In the genomic region with DNA sequence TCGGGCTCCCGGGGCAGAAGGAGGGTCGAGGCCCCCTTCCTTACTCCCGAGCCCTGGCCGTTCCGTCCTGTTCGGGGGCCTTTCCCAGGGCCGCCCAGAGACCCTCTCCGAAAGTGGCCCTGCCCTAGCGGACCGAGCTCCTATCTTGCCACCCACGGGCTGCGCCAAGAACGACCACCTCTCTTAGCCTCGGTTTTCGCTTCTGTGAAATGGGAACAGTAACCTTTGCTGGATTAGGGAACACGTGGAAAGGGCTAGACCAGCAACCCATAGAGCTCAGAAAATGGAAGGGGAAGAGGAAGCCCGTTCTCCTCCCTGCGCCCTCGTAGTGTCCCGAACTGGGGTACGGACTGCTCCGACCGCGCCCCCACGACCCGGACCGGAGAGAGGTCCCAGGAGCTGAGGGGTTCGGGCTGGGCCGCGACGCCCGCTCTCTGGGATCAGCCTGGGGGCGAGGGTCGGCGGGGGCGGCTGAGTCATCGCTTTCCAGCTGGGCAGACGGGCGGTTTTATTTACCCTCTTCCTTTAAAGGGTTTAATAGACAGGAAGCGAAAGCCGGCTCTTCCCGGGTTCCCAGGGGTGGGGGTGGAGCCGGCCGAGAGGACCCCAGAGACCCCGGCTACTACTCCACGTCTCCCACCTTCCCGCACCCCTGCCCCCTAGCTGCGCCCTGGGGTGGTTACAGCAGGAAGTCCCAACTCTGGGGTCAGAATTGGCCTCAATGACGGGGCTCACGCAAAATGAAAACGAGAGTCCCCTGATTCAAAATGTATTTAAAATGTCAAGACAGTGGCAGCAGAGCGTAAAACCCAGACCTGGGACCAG, we compare ENCODE assay signal across 8 cellular contexts. TPM values are rescaled to one million over a fixed set of nuclear protein-coding genes. Genes with fewer than 3 reads are reported as not detected.
DNase-seq lines count a peak whose midpoint lies in the region; ATAC-seq and TF ChIP-seq lines count a peak whose summit lies in the region.

No MANE protein-coding gene starts in this region.

- ATAC-seq in HG02759 (IDR thresholded peaks at IDR 0.05; ENCODE audit: unreplicated experiment) (peak; percentile 26), right lobe of liver (peak; percentile 1 to 49 (median 15))

- 8% methylated on average over 12 of the region's 53 CpGs for WGBS in right lobe of liver (ENCODE audit: insufficient coverage, low coverage, low lambda C conversion rate, missing lambda C conversion rate)

- peak overlapping the region in 4 of 5 donors; percentile 42 to 69 (median 56) for H3K9ac ChIP-seq in subcutaneous abdominal adipose tissue (ENCODE audit: low read length in 5 of 5)

- TF ChIP-seq CTCF in cardiac fibroblast (IDR thresholded peaks at IDR 0.05; ENCODE audit: low read depth, low read length) (peak; percentile 55), right lobe of liver (IDR thresholded peaks at IDR 0.05) (no peak)

- intact Hi-C loops in right lobe of liver (cut with DNase I) = no loop called here

- H3K9me3 ChIP-seq in right lobe of liver (no peaks in the 10 kb centered on the region), subcutaneous abdominal adipose tissue (ENCODE audit: control insufficient read depth in 5 of 5, low read length in 5 of 5) (no peaks in the 10 kb centered on the region)

- H3K27me3 ChIP-seq in right lobe of liver (no peaks in the 10 kb centered on the region), subcutaneous abdominal adipose tissue (ENCODE audit: control insufficient read depth in 5 of 5, insufficient read depth in 4 of 5, low read length in 5 of 5) (peaks cover 0 to 28% (median 6%) of the 10 kb centered on the region in 5 donors)

- no peak for TF ChIP-seq POLR2A in right lobe of liver (IDR thresholded peaks at IDR 0.05)

- peak overlapping the region; percentile 48 to 77 for H3K4me3 ChIP-seq in cardiac fibroblast (replicated peaks in 1 of 2; ENCODE audit: low read depth in 2 of 2, low read length in 2 of 2)
- peak overlapping the region; percentile 49 to 69 (median 54) for H3K4me3 ChIP-seq in right lobe of liver
- peak overlapping the region; percentile 57 to 67 (median 59) for H3K4me3 ChIP-seq in subcutaneous abdominal adipose tissue (ENCODE audit: low read depth in 1 of 5, low read length in 5 of 5)

- H3K27ac ChIP-seq in right lobe of liver = peak overlapping the region in 1 of 3 donors; percentile 70
- peak overlapping the region; percentile 30 for H3K27ac ChIP-seq in subcutaneous abdominal adipose tissue (ENCODE audit: low read depth, low read length)
- H3K27ac ChIP-seq in substantia nigra (ENCODE audit: low read depth, low read length, poor library complexity, severe bottlenecking) = no peak overlapping the region

- H3K36me3 ChIP-seq in right lobe of liver = no peaks in the 10 kb centered on the region
- H3K36me3 ChIP-seq in subcutaneous abdominal adipose tissue (ENCODE audit: control insufficient read depth in 5 of 5, insufficient read depth in 5 of 5, low read length in 5 of 5) = no peaks in the 10 kb centered on the region

- peak; percentile 54 for DNase-seq in DMS 273 (lab: John Stamatoyannopoulos, UW; ENCODE audit: unreplicated experiment)
- DNase-seq in DMS 273 treated with DMSO at 0.1 percent for 48 hours (lab: John Stamatoyannopoulos, UW) = no peak
- DNase-seq in RPMI8226 = peak; percentile 59
- DNase-seq in cardiac fibroblast (ENCODE audit: low read depth in 2 of 2) = peak; percentile 39 to 53
- DNase-seq in right lobe of liver = peak in 2 of 3 donors; percentile 58 to 73
- no peak for DNase-seq in substantia nigra (lab: John Stamatoyannopoulos, UW)

- H3K4me1 ChIP-seq in right lobe of liver = peaks cover 0 to 21% (median 9%) of the 10 kb centered on the region in 4 donors
- H3K4me1 ChIP-seq in subcutaneous abdominal adipose tissue (ENCODE audit: control insufficient read depth in 5 of 5, insufficient read depth in 5 of 5, low read length in 5 of 5) = peaks cover 0 to 43% (median 33%) of the 10 kb centered on the region in 5 donors

RNA-seq across cellular contexts. Expression of gene PHLDA2, which starts 0.9 kb away (rescaled TPM):
- 10 to 100 TPM in 2 of 6 experiments, 1 to 10 TPM in 1, under 1 TPM in 2, not detected in 1; 0.51 to 12.7 (median 5.9) TPM for total RNA-seq in right lobe of liver

RNA-seq across cellular contexts. Expression of gene CDKN1C, which starts 44.5 kb away (rescaled TPM):
- 1 to 10 TPM; 2.2 to 8.0 (median 3.6) TPM for total RNA-seq in right lobe of liver

Comparison
In these comparisons a context has a peak if more than half of its experiments do, and no peak if none do; other contexts are left out.
1. DNase-seq: peak in DMS 273 (single experiment), RPMI8226 (single experiment), cardiac fibroblast (2 of 2) and right lobe of liver (2 of 3); none in DMS 273 treated with DMSO at 0.1 percent for 48 hours (single experiment) and substantia nigra (0 of 49).
2. Peak in every context shown above with its lines, with median percentiles within 50 percentile points of each other: H3K4me3 ChIP-seq.